In the genomic region with DNA sequence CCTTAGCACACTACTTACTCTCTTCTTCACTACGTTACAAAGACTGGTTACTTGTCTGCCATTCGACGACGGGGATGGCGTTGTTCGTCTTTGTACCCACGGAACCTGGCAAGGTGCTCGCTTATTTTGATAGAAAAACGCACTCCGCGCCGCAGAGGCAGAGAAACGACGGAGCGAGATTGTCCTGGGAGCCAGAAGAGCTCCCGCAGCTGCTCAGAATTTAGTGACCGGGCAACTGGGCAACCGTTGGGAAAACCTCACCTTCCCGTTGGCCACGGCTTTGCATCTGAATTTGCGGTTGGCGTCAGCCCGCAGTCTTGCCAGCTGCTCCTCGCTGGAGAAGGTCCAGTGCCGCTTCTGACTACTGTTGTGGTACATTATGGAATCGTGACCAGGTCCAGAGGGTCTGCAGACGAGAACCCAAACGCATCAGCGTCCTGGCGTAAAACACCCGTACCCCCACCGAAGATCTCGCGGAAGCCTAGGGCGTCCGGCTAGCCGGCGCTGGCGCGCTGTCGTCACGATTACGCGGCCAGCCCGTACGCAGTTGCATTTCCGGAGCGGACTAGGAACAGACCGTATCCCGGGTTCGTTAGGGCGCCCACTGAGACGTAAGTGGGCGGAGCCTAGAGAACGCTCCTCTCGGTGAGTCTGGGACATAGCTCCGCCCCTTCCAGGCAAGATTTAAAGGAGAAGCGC, we compare ENCODE assay signal across 8 cellular contexts. TPM values are rescaled to one million over a fixed set of nuclear protein-coding genes. Genes with fewer than 3 reads are reported as not detected.
A peak's percentile ranks its signal among the peaks of the same experiment; 100 is the strongest.
DNase-seq lines count a peak whose midpoint lies in the region; ATAC-seq, FAIRE-seq and TF ChIP-seq lines count a peak whose summit lies in the region.

A gene (minus strand): TSS at position 514 of the 699 bp plus-strand sequence. CDS start 136 bp downstream, at position 378.

- H3K27ac ChIP-seq in OCI-LY3 (ENCODE audit: low read length): peak within 1 kb of the TSS; percentile 56
- H3K27ac ChIP-seq in mesodermal cell (ENCODE audit: low read depth, low read length, severe bottlenecking): peak within 1 kb of the TSS; percentile 94

- peak; percentile 98 for FAIRE-seq in endometrium (lab: Jason Lieb, UNC)

- no peaks in the 10 kb centered on the region for H4K20me1 ChIP-seq in OCI-LY3 (ENCODE audit: insufficient read depth, low read length)

- DNase-seq in D341Med (ENCODE audit: low spot score) (peak; percentile 93), HuH-7 (ENCODE audit: low spot score) (peak; percentile 71)
- peak; percentile 94 for DNase-seq in activated CD8-positive, alpha-beta memory T cell treated with anti-CD3 and anti-CD28 coated beads, Interleukin-2, amount 50 U/mL, for 48 hours
- DNase-seq in stimulated activated CD8-positive, alpha-beta memory T cell treated with anti-CD3 and anti-CD28 coated beads, Interleukin-15, amount 100 ng/mL, for 4 hours (ENCODE audit: low read depth in 2 of 2): peak; percentile 92 to 95

- WGBS in mesodermal cell (ENCODE audit: insufficient coverage in 2 of 2), 2 experiments: 0 to 1% methylated on average over 42 to 58 of the region's 58 CpGs

- peak within 1 kb of the TSS; percentile 90 for H2AFZ ChIP-seq in OCI-LY3 (ENCODE audit: low read depth, low read length)

- peaks cover 21% of the 10 kb centered on the region for H3K36me3 ChIP-seq in OCI-LY3 (replicated peaks; ENCODE audit: low read depth, low read length)
- H3K36me3 ChIP-seq in mesodermal cell (ENCODE audit: control insufficient read depth, insufficient read depth, low read length): peaks cover 26% of the 10 kb centered on the region

- peak; percentile 99 for ATAC-seq in GM21515 (IDR thresholded peaks at IDR 0.05; ENCODE audit: unreplicated experiment)

- H3K4me3 ChIP-seq in OCI-LY3 (ENCODE audit: low read length): peak within 1 kb of the TSS; percentile 98
- H3K4me3 ChIP-seq in mesodermal cell (ENCODE audit: extremely low read depth, insufficient read depth, low read length, poor library complexity, severe bottlenecking): peak within 1 kb of the TSS; percentile 95

- H3K79me2 ChIP-seq in OCI-LY3 (ENCODE audit: low read length): peaks cover 25% of the 10 kb centered on the region

- peaks cover 6% of the 10 kb centered on the region; the same call in 1 of the 2 replicates for H3K4me1 ChIP-seq in OCI-LY3 (ENCODE audit: low read length)
- H3K4me1 ChIP-seq in mesodermal cell (ENCODE audit: control insufficient read depth, insufficient read depth, low read length, poor library complexity, severe bottlenecking): no peaks in the 10 kb centered on the region

- no peak for TF ChIP-seq CTCF in OCI-LY3 (IDR thresholded peaks at IDR 0.05; ENCODE audit: low read depth, low read length)

- H3K9me3 ChIP-seq in OCI-LY3 (ENCODE audit: insufficient read depth, low read length): no peaks in the 10 kb centered on the region
- H3K9me3 ChIP-seq in mesodermal cell (ENCODE audit: control insufficient read depth, low read length): no peaks in the 10 kb centered on the region

- peak within 1 kb of the TSS; percentile 92 for H3K9ac ChIP-seq in OCI-LY3 (ENCODE audit: low read length)

- no peaks in the 10 kb centered on the region for H3K27me3 ChIP-seq in OCI-LY3 (ENCODE audit: low read depth, low read length)

- H3K4me2 ChIP-seq in OCI-LY3 (ENCODE audit: low read length): peak within 1 kb of the TSS; percentile 67

RNA-seq across cellular contexts. Expression of the gene that starts here (rescaled TPM):
- 50.0 TPM for polyA plus RNA-seq in mesodermal cell (2013, experiment 1 of 2)
- 53.5 TPM for polyA plus RNA-seq in mesodermal cell (2013, experiment 2 of 2)

Comparison
In these comparisons a context has a peak if more than half of its experiments do, and no peak if none do; other contexts are left out.
1. Peak in every context shown above with its lines: DNase-seq, ATAC-seq, H3K4me3 ChIP-seq and H3K27ac ChIP-seq.